Comparison of ENCODE assay signal across 1 cellular context in the genomic region with DNA sequence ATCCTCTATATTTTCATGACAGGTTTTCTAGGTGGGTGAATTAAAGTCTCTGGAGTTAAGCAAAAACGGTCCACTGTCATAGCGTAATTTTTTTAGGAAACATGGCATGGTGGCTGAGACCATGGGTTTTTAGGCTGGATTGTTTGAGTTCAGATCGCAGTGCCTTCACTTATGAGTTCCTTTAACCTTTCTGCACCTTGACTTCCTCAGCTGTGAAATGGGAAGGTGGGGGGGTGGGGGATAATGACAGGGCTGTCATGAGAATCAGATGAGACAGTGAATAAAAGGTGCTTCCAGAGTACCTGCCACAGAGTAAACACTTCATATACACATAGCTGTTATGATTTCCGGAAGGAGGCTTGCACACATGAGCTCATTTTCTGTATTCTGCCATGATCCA.
TF ChIP-seq lines count a peak whose summit lies in the region.

No MANE protein-coding gene starts in this region.

TF ChIP-seq in K562, 482 proteins besides CTCF, POLR2A, EP300 and RAD21:
- TF ChIP-seq ZNF644 (tag; IDR thresholded peaks at IDR 0.05; ENCODE audit: low read depth) (no peak), ZNF583 (CRISPR knock-in tag; IDR thresholded peaks at IDR 0.05) (no peak), ESRRA (IDR thresholded peaks at IDR 0.05; ENCODE audit: borderline replicate concordance, low read depth) (peak; percentile 61; the same call in 1 of the 2 replicates), ZNF507 (tag; conservative IDR thresholded peaks at IDR 0.05) (no peak), SMAD2 (IDR thresholded peaks at IDR 0.05; ENCODE audit: low read depth, low read length) (no peak), NR2C1 (IDR thresholded peaks at IDR 0.05) (no peak), NR2C1 (tag; IDR thresholded peaks at IDR 0.05) (no peak)
